22 cellular contexts compared by ENCODE assay signal in genomic region chr19:21751379-21751778, GRCh38. TPM values are rescaled to one million over a fixed set of nuclear protein-coding genes. Genes with fewer than 3 reads are reported as not detected.
DNase-seq lines count a peak whose midpoint lies in the region; ATAC-seq and TF ChIP-seq lines count a peak whose summit lies in the region.
"Had no signal": no experiment of that assay in that cellular context is flagged by ENCODE, and none has a peak within 500 bp of the region (broad histone marks: within the 10 kb centered on the region; RNA-seq: fewer than 3 reads in every experiment).

No MANE protein-coding gene starts in this region.

- peaks cover 2% of the 10 kb centered on the region for H3K36me3 ChIP-seq in rectal smooth muscle tissue (ENCODE audit: control insufficient read depth, insufficient read depth, low read length)

- no peak overlapping the region for H3K9ac ChIP-seq in rectal smooth muscle tissue (ENCODE audit: low read length)
- H3K9ac ChIP-seq: parathyroid adenoma had no signal

- no peak for TF ChIP-seq CTCF in fibroblast of mammary gland (conservative IDR thresholded peaks at IDR 0.05; ENCODE audit: control insufficient read depth, insufficient read depth, low read depth, low read length)

- peaks cover 5% of the 10 kb centered on the region for H3K4me1 ChIP-seq in rectal smooth muscle tissue (ENCODE audit: control insufficient read depth, insufficient read depth, low read length)
- H3K4me1 ChIP-seq: foreskin keratinocyte, parathyroid adenoma had no signal

- peak overlapping the region; percentile 23 for H3K27ac ChIP-seq in rectal smooth muscle tissue (ENCODE audit: low read depth, low read length)
- H3K27ac ChIP-seq: C4-2B, foreskin keratinocyte, parathyroid adenoma, thyroid gland had no signal

- no peaks in the 10 kb centered on the region for H3K27me3 ChIP-seq in rectal smooth muscle tissue (ENCODE audit: control insufficient read depth, insufficient read depth, low read length)
- H3K27me3 ChIP-seq: foreskin keratinocyte, thyroid gland had no signal

- no peak for ATAC-seq in HG03565 (IDR thresholded peaks at IDR 0.05; ENCODE audit: unreplicated experiment)
- no peak for ATAC-seq in HG02588 (IDR thresholded peaks at IDR 0.05; ENCODE audit: unreplicated experiment)
- ATAC-seq: foreskin keratinocyte; natural killer cell treated with Interleukin-12 subunit alpha and Interleukin-12 subunit beta and Interleukin-15 and Interleukin-18, amount 100 ng/mL, for 72 hours; T-cell had no signal

- H3K4me3 ChIP-seq in fibroblast of mammary gland (ENCODE audit: control insufficient read depth, low read depth, low read length) = no peak overlapping the region
- H3K4me3 ChIP-seq in rectal smooth muscle tissue (ENCODE audit: low read length) = no peak overlapping the region
- H3K4me3 ChIP-seq: thyroid gland had no signal

- peak; percentile 76 for DNase-seq in EL
- DNase-seq in M059J (ENCODE audit: low read depth) = peak; percentile 55
- peak; percentile 69 for DNase-seq in fibroblast of mammary gland (ENCODE audit: low read depth)
- DNase-seq in NCI-H146 treated with DMSO at 0.1 percent for 48 hours (lab: John Stamatoyannopoulos, UW; ENCODE audit: unreplicated experiment) = no peak
- DNase-seq: amniotic stem cell; GDM1; kidney glomerular epithelial cell; mesendoderm; NCI-H1092; NCI-H2081; NCI-H510A treated with DMSO at 0.1 percent for 48 hours; stimulated activated CD4-positive, alpha-beta T cell treated with anti-CD3 and anti-CD28 coated beads, Interleukin-1b, Interleukin-23, amount 100 ng/mL, for 48 hours; stimulated activated naive CD4-positive, alpha-beta T cell treated with Interleukin-2 at 50 U/mL for 16 hours; T-cell; thyroid gland had no signal

RNA-seq across cellular contexts. Expression of gene ZNF100, which starts 16.0 kb away (rescaled TPM):
- total RNA-seq in M059J (2014; rRNA removed; shearing (Covaris generic)) = 4.8 and 6.9 TPM in 2 replicates
